18 cellular contexts compared by ENCODE assay signal in the genomic region with DNA sequence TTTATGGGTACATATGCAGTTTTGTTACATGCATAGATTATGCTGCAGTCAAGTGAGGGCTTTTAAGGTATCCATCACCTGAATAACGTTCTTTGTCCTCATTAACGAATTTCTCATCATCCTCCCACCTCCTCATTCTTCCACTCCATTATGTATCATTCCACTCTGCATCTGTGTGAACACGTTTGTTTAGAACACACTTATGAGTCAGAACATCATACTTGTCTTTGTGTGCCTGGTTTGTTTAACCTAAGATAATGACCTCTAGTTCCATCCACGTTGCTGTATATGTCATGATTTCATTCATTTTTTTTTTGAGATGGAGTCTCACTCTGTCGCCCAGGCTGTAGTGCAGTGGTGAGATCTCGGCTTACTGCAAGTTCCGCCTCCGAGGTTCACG. TPM values are rescaled to one million over a fixed set of nuclear protein-coding genes. Genes with fewer than 3 reads are reported as not detected.
DNase-seq lines count a peak whose midpoint lies in the region; ATAC-seq, FAIRE-seq and TF ChIP-seq lines count a peak whose summit lies in the region.
"Had no signal": no experiment of that assay in that cellular context is flagged by ENCODE, and none has a peak within 500 bp of the region (broad histone marks: within the 10 kb centered on the region; RNA-seq: fewer than 3 reads in every experiment).

No MANE protein-coding gene starts in this region.

- TF ChIP-seq POLR2A in H54 (IDR thresholded peaks at IDR 0.05; ENCODE audit: low read depth, low read length) = no peak

- H3K4me3 ChIP-seq in mammary epithelial cell (replicated peaks in 1 of 3; ENCODE audit: insufficient read depth in 1 of 3, low read depth in 2 of 3, low read length in 3 of 3) (no peak overlapping the region), rectal smooth muscle tissue (ENCODE audit: low read length) (no peak overlapping the region)
- H3K4me3 ChIP-seq: A549, GM12878, GM23248 had no signal

- DNase-seq in H54 (ENCODE audit: insufficient read length, low spot score) (no peak), mammary epithelial cell (peak; percentile 73), foreskin keratinocyte (peak in 1 of 2 donors; percentile 50), NCI-H1436 (lab: John Stamatoyannopoulos, UW) (no peak), HT-29 (ENCODE audit: low spot score) (no peak), SW480 (ENCODE audit: low spot score) (no peak)
- DNase-seq: CD8-positive, alpha-beta T cell; COR-L47; DMS153; GM23248; H7; KBM-7 had no signal

- in situ Hi-C loops in mammary epithelial cell (cut with MboI; ENCODE audit: low sequenced_read_pairs in 2 of 2) = loop anchor here in 1 of 2 donors (25.0 kb wide), 1 partner anchor 231 kb away; the partner anchor contains the start of gene MPZL1

- H3K27ac ChIP-seq in mammary epithelial cell (ENCODE audit: insufficient read depth, low read depth, low read length) (no peak overlapping the region), foreskin keratinocyte (no peak overlapping the region), rectal smooth muscle tissue (ENCODE audit: low read depth, low read length) (peak overlapping the region; percentile 40)
- H3K27ac ChIP-seq: A549, GM23248 had no signal

- peaks cover 96% of the 10 kb centered on the region for H3K79me2 ChIP-seq in mammary epithelial cell (ENCODE audit: insufficient read depth, low read length)

- WGBS in mammary epithelial cell (ENCODE audit: low coverage, missing lambda C conversion rate) = 2% methylated on average over 4 of the region's 9 CpGs

- peak; percentile 82 for ATAC-seq in foreskin keratinocyte
- ATAC-seq: A549; CD8-positive, alpha-beta T cell; GM12878 had no signal

- H2AFZ ChIP-seq in mammary epithelial cell (ENCODE audit: low read depth, low read length) = no peak overlapping the region
- H2AFZ ChIP-seq: GM23248 had no signal

- H3K4me1 ChIP-seq in mammary epithelial cell (ENCODE audit: insufficient read depth, low read length) (peaks cover 4% of the 10 kb centered on the region), foreskin keratinocyte (peaks cover 3% of the 10 kb centered on the region), rectal smooth muscle tissue (ENCODE audit: control insufficient read depth, insufficient read depth, low read length) (peaks cover 2% of the 10 kb centered on the region)

- peak; percentile 48 for FAIRE-seq in H54 (lab: Jason Lieb, UNC)
- FAIRE-seq: A549, D721Med, GM12878, GM18507 had no signal

- intact Hi-C loops in mammary epithelial cell (cut with micrococcal nuclease) = no loop called here

- H3K9me3 ChIP-seq in mammary epithelial cell (replicated peaks; ENCODE audit: insufficient read depth, low read length) = no peaks in the 10 kb centered on the region
- H3K9me3 ChIP-seq: A549 had no signal

- H3K9ac ChIP-seq in mammary epithelial cell (ENCODE audit: insufficient read depth, low read length) (no peak overlapping the region), rectal smooth muscle tissue (ENCODE audit: low read length) (no peak overlapping the region)
- H3K9ac ChIP-seq: GM23248 had no signal

- dilution Hi-C loops in mammary epithelial cell (cut with HindIII; ENCODE audit: low sequenced_read_pairs) = no loop called here

- H3K27me3 ChIP-seq in mammary epithelial cell (ENCODE audit: insufficient read depth, low read length) (no peaks in the 10 kb centered on the region), foreskin keratinocyte (no peaks in the 10 kb centered on the region), rectal smooth muscle tissue (ENCODE audit: control insufficient read depth, insufficient read depth, low read length) (no peaks in the 10 kb centered on the region)

- CTCF ChIA-PET in mammary epithelial cell (lab: Charles Lee; ENCODE audit: low non-redundant PET) = no interaction called here

- H3K36me3 ChIP-seq in mammary epithelial cell (ENCODE audit: insufficient read depth, low read length) = peaks cover 3% of the 10 kb centered on the region
- H3K36me3 ChIP-seq in rectal smooth muscle tissue (ENCODE audit: control insufficient read depth, insufficient read depth, low read length) = no peaks in the 10 kb centered on the region

- BruUV-seq in mammary epithelial cell (replicated peaks; lab: Mats Ljungman, UMichigan) = no TSS peak

- TF ChIP-seq CTCF in mammary epithelial cell (conservative IDR thresholded peaks at IDR 0.05 in 1 of 2, IDR thresholded peaks at IDR 0.05 in 1 of 2; ENCODE audit: extremely low read depth in 1 of 2, insufficient read depth in 1 of 2, low read depth in 1 of 2, low read length in 2 of 2) = no peak
- TF ChIP-seq CTCF in foreskin keratinocyte (conservative IDR thresholded peaks at IDR 0.05) = no peak

- H3K4me2 ChIP-seq in mammary epithelial cell (ENCODE audit: insufficient read depth, low read depth, low read length) = no peak overlapping the region
- H3K4me2 ChIP-seq: A549 had no signal

- H4K20me1 ChIP-seq in mammary epithelial cell (ENCODE audit: insufficient read depth, low read length) = no peaks in the 10 kb centered on the region

RNA-seq across cellular contexts. Expression of gene MPC2, which starts 6.7 kb away (rescaled TPM):
- total RNA-seq in mammary epithelial cell = 10 to 100 TPM; 35.2 to 54.9 TPM
- polyA plus RNA-seq in mammary epithelial cell = 27.3 TPM
- 13.5 TPM for polyA minus RNA-seq in mammary epithelial cell
- total RNA-seq in foreskin keratinocyte = 38.9 and 49.8 TPM in 2 replicates
- polyA plus RNA-seq in foreskin keratinocyte = 57.0 and 69.7 TPM in 2 replicates
- total RNA-seq in HT-29 (2014; rRNA removed; shearing (Covaris generic)) = 52.3 and 57.7 TPM in 2 replicates

RNA-seq across cellular contexts. Expression of gene DCAF6, which starts 7.1 kb away (rescaled TPM):
- total RNA-seq in mammary epithelial cell = 10 to 100 TPM; 53.1 to 76.7 TPM
- 68.7 TPM for polyA plus RNA-seq in mammary epithelial cell
- 97.7 TPM for polyA minus RNA-seq in mammary epithelial cell
- 51.5 and 52.0 TPM in 2 replicates for total RNA-seq in foreskin keratinocyte
- 26.0 and 29.8 TPM in 2 replicates for polyA plus RNA-seq in foreskin keratinocyte
- 20.4 and 23.2 TPM in 2 replicates for total RNA-seq in HT-29 (2014; rRNA removed; shearing (Covaris generic))

RNA-seq across cellular contexts. Expression of gene ADCY10, which starts 29.6 kb away (rescaled TPM):
- total RNA-seq in mammary epithelial cell (under 1 TPM; 0.05 to 0.17 TPM), foreskin keratinocyte (0.14 TPM in 1 of 2 replicates, not detected in the other)
- polyA plus RNA-seq in mammary epithelial cell (0.02 TPM), foreskin keratinocyte (0.06 TPM in 1 of 2 replicates, not detected in the other)
- not detected for polyA minus RNA-seq in mammary epithelial cell
- not detected in 2 replicates for total RNA-seq in HT-29 (2014; rRNA removed; shearing (Covaris generic))
- total RNA-seq: GM12878 had no signal
- polyA plus RNA-seq: CD14-positive monocyte had no signal
